In genomic region chr9:34646211-34647083, GRCh38 we compare ENCODE assay signal across 9 cellular contexts. TPM values are rescaled to one million over a fixed set of nuclear protein-coding genes. Genes with fewer than 3 reads are reported as not detected.
DNase-seq lines count a peak whose midpoint lies in the region; ATAC-seq, FAIRE-seq and TF ChIP-seq lines count a peak whose summit lies in the region.
"Had no signal": no experiment of that assay in that cellular context is flagged by ENCODE, and none has a peak within 500 bp of the region (broad histone marks: within the 10 kb centered on the region; RNA-seq: fewer than 3 reads in every experiment).

GALT (plus strand) TSS chr9:34646675; CDS start chr9:34646705, 30 bp downstream.

- dilution Hi-C loops in keratinocyte (cut with MboI; ENCODE audit: extremely low pct_ligation_motif_present, low sequenced_read_pairs): no loop called here

- ATAC-seq in GM19023 (IDR thresholded peaks at IDR 0.05; ENCODE audit: unreplicated experiment) (peak; percentile 89), HG03196 (IDR thresholded peaks at IDR 0.05; ENCODE audit: unreplicated experiment) (peak; percentile 82)
- ATAC-seq in activated CD4-positive, CD25-positive, alpha-beta regulatory T cell treated with anti-CD3 and anti-CD28 coated beads, Interleukin-2, amount 50 U/mL, for 24 hours: peak; percentile 89

- H2AFZ ChIP-seq in keratinocyte (ENCODE audit: control insufficient read depth, low read length): peak within 1 kb of the TSS; percentile 95

- peak within 1 kb of the TSS; percentile 76 for H3K9ac ChIP-seq in keratinocyte (ENCODE audit: control insufficient read depth, extremely low read depth, insufficient read depth, low read length)

- TF ChIP-seq CTCF in AG10803 (conservative IDR thresholded peaks at IDR 0.05; ENCODE audit: low read length) (peak; percentile 61), keratinocyte (optimal IDR thresholded peaks at IDR 0.05 in 1 of 3, IDR thresholded peaks at IDR 0.05 in 1 of 3, conservative IDR thresholded peaks at IDR 0.05 in 1 of 3; ENCODE audit: extremely low read depth in 1 of 3, insufficient read depth in 2 of 3, low read length in 3 of 3) (peak in 2 of 3 experiments; percentile 61 to 62)

- no peaks in the 10 kb centered on the region for H3K9me1 ChIP-seq in keratinocyte (ENCODE audit: control insufficient read depth, extremely low read depth, insufficient read depth, low read length)

- no peaks in the 10 kb centered on the region for H4K20me1 ChIP-seq in keratinocyte (ENCODE audit: control insufficient read depth, extremely low read depth, insufficient read depth, low read length)

- DNase-seq in AG10803 (ENCODE audit: low read depth): peak; percentile 81
- DNase-seq in NCI-H226: peak; percentile 30
- DNase-seq in cerebellar cortex (ENCODE audit: low spot score): peak; percentile 89
- DNase-seq in keratinocyte (ENCODE audit: low read depth, low spot score): no peak
- peak; percentile 93 to 98 (median 97) for DNase-seq in stimulated activated CD4-positive, alpha-beta T cell treated with anti-CD3 and anti-CD28 coated beads, Interleukin-12 subunit alpha, Interleukin-12 subunit beta, amount 100 ng/mL, for 48 hours (ENCODE audit: low read depth in 2 of 3, low spot score in 1 of 3)

- peaks cover 13% of the 10 kb centered on the region for H3K79me2 ChIP-seq in keratinocyte (ENCODE audit: control insufficient read depth, insufficient read depth, low read length)

- peak within 1 kb of the TSS; percentile 63 for H3K27ac ChIP-seq in keratinocyte (ENCODE audit: control insufficient read depth, insufficient read depth, low read length)

- H3K27me3 ChIP-seq in keratinocyte (ENCODE audit: control insufficient read depth, extremely low read depth, insufficient read depth, low read length): no peaks in the 10 kb centered on the region

- H3K4me3 ChIP-seq in AG10803 (ENCODE audit: low read length) (peak within 1 kb of the TSS; percentile 88), keratinocyte (ENCODE audit: control insufficient read depth in 2 of 3, extremely low read depth in 1 of 3, insufficient read depth in 2 of 3, low read depth in 1 of 3, low read length in 3 of 3) (peak within 1 kb of the TSS; percentile 66 to 91 (median 76))

- H3K9me3 ChIP-seq in keratinocyte (ENCODE audit: control insufficient read depth, low read depth, low read length): no peaks in the 10 kb centered on the region

- FAIRE-seq in keratinocyte (lab: Jason Lieb, UNC): peak; percentile 74
- FAIRE-seq: endometrium had no signal

- peaks cover 7 to 13% of the 10 kb centered on the region in 2 experiments for H3K36me3 ChIP-seq in keratinocyte (ENCODE audit: control insufficient read depth in 2 of 2, extremely low read depth in 1 of 2, insufficient read depth in 2 of 2, low read length in 2 of 2)

- peaks cover 22% of the 10 kb centered on the region for H3K4me1 ChIP-seq in keratinocyte (ENCODE audit: control insufficient read depth, extremely low read depth, insufficient read depth, low read length)

- H3K4me2 ChIP-seq in keratinocyte (ENCODE audit: control insufficient read depth, extremely low read depth, insufficient read depth, low read depth, low read length): peak within 1 kb of the TSS; percentile 100

RNA-seq across cellular contexts. Expression of gene GALT, which starts in this region (rescaled TPM):
- polyA plus RNA-seq in keratinocyte: 30.8 to 52.7 TPM (median 41.8 TPM) in 3 replicates
- polyA plus RNA-seq in keratinocyte (2011; ENCODE audit: low read depth): 4.7 TPM
- polyA plus RNA-seq in keratinocyte (2011; cell fraction: cytosol; rRNA removed): 17.6 and 23.9 TPM in 2 replicates
- 174 and 195 TPM in 2 replicates for polyA plus RNA-seq in keratinocyte (2011; cell fraction: nucleus; rRNA removed)
- polyA plus RNA-seq in keratinocyte (2012; ENCODE audit: low replicate concordance): 15.6 and 33.6 TPM in 2 replicates
- 18.9 to 68.5 TPM (median 28.9 TPM) in 3 replicates for polyA minus RNA-seq in keratinocyte
- 8.1 TPM for polyA minus RNA-seq in keratinocyte (2011; cell fraction: cytosol; rRNA and poly(A)+ RNA removed)
- polyA minus RNA-seq in keratinocyte (2011; cell fraction: nucleus; rRNA and poly(A)+ RNA removed): 24.6 and 25.3 TPM in 2 replicates
